1 cellular context compared by ENCODE assay signal in the genomic region with DNA sequence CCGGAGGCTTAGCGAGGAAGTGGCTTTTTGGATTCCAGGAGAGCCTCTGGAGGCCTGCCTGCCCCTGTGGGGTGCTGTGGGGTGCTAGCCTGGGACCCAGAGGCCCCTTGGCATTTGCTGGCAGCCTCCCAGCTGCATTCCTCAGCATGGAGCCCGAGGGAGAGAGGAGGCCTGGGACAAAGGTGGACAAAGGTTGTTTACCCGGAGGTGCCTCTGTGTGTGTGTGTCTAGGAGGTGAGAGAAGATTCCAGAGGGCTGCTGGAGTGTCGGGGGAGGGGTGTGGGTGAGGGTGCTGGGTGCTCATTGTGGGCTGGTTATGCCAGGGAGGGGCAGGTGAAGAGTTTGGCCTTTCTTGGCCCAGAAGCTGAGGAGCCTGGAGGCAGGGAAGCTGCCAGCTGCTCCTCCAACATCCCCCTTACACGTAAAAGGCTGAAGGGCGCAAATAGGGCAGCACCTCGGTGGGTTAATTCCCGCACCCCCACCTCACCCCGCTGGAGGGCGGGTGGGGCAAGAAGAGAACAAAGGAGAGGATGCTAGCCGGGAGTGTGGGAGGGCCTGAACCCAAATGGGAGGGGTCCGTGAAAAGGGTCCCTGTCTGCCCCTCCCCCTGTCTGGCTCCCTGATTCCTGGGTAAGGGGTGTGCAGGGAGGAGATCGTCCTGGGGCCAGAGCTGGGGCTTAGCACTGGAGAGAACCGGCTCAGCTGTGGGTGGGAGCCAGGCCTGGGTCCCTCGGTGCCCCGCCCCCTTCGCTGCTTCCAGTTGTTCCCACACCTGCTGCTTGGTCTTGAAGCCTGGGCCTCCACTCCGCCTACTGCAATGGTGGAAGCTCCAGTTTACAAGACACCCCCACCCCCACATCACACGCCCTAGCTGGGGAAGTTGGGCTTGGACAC.
TF ChIP-seq lines count a peak whose summit lies in the region.

No MANE protein-coding gene starts in this region.

TF ChIP-seq in HepG2, 621 proteins besides CTCF, POLR2A, EP300 and RAD21 (continued from another document and continues in another):
- TF ChIP-seq, protein P1, sequence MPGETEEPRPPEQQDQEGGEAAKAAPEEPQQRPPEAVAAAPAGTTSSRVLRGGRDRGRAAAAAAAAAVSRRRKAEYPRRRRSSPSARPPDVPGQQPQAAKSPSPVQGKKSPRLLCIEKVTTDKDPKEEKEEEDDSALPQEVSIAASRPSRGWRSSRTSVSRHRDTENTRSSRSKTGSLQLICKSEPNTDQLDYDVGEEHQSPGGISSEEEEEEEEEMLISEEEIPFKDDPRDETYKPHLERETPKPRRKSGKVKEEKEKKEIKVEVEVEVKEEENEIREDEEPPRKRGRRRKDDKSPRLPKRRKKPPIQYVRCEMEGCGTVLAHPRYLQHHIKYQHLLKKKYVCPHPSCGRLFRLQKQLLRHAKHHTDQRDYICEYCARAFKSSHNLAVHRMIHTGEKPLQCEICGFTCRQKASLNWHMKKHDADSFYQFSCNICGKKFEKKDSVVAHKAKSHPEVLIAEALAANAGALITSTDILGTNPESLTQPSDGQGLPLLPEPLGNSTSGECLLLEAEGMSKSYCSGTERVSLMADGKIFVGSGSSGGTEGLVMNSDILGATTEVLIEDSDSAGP (CRISPR knock-in tag; IDR thresholded peaks at IDR 0.05; ENCODE audit: borderline replicate concordance): no peak; the same call in 1 of the 2 replicates
- TF ChIP-seq MEF2D (CRISPR knock-in tag; IDR thresholded peaks at IDR 0.05) (peak; percentile 79; the same call in 1 of the 2 replicates), DNMT1 (CRISPR knock-in tag; IDR thresholded peaks at IDR 0.05) (0 out of 2 replicates have a peak, but pooled peaks have one; percentile 13), BORCS8-MEF2B (CRISPR knock-in tag; IDR thresholded peaks at IDR 0.05) (peak; percentile 67; the same call in 1 of the 2 replicates), MED13 (CRISPR knock-in tag; IDR thresholded peaks at IDR 0.05) (peak; percentile 29; the same call in 1 of the 2 replicates), TCF7L2 (IDR thresholded peaks at IDR 0.05; ENCODE audit: low read depth, low read length) (no peak), ZC3H13 (CRISPR knock-in tag; IDR thresholded peaks at IDR 0.05) (peak; percentile 96), SCMH1 (CRISPR knock-in tag; IDR thresholded peaks at IDR 0.05; ENCODE audit: borderline replicate concordance) (no peak), SAP130 (CRISPR knock-in tag; IDR thresholded peaks at IDR 0.05; ENCODE audit: low read depth) (peak; percentile 76), SOX13 (IDR thresholded peaks at IDR 0.05) (peak; percentile 82), SOX13 (CRISPR knock-in tag; conservative IDR thresholded peaks at IDR 0.05 in 1 of 2, IDR thresholded peaks at IDR 0.05 in 1 of 2) (peak in 1 of 2 experiments; percentile 89; a peak in 2 of 4 replicates), HNRNPUL1 (IDR thresholded peaks at IDR 0.05; ENCODE audit: low read depth, low read length) (no peak), NFIC (IDR thresholded peaks at IDR 0.05; ENCODE audit: low read length) (peak; percentile 82), ZFP36 (IDR thresholded peaks at IDR 0.05; ENCODE audit: borderline replicate concordance, low read depth, low read length, partially characterized antibody) (no peak), ERF (CRISPR knock-in tag; IDR thresholded peaks at IDR 0.05) (peak; percentile 90), NFRKB (IDR thresholded peaks at IDR 0.05) (no peak), ZNF724P (CRISPR knock-in tag; IDR thresholded peaks at IDR 0.05; ENCODE audit: borderline replicate concordance) (no peak; the same call in 1 of the 2 replicates), RBM39 (IDR thresholded peaks at IDR 0.05; ENCODE audit: low read depth, low read length, poor library complexity, severe bottlenecking) (no peak), AKAP8 (CRISPR knock-in tag; IDR thresholded peaks at IDR 0.05) (peak; percentile 91; the same call in 1 of the 2 replicates), ZNF737 (CRISPR knock-in tag; IDR thresholded peaks at IDR 0.05; ENCODE audit: borderline replicate concordance) (peak; percentile 73; the same call in 1 of the 2 replicates), ZNF20 (CRISPR knock-in tag; IDR thresholded peaks at IDR 0.05) (no peak), KLF9 (CRISPR knock-in tag; IDR thresholded peaks at IDR 0.05; ENCODE audit: low read depth) (peak; percentile 77), NR2C2 (CRISPR knock-in tag; IDR thresholded peaks at IDR 0.05; ENCODE audit: borderline replicate concordance) (no peak), PHF8 (CRISPR knock-in tag; IDR thresholded peaks at IDR 0.05) (no peak), SP5 (CRISPR knock-in tag; IDR thresholded peaks at IDR 0.05; ENCODE audit: borderline replicate concordance, low read depth) (peak; percentile 87; the same call in 1 of the 2 replicates), CCDC6 (CRISPR knock-in tag; IDR thresholded peaks at IDR 0.05) (no peak; the same call in 1 of the 2 replicates), ZBTB20 (CRISPR knock-in tag; IDR thresholded peaks at IDR 0.05; ENCODE audit: borderline replicate concordance, low read depth) (peak; percentile 73; the same call in 1 of the 2 replicates), ZBTB38 (CRISPR knock-in tag; IDR thresholded peaks at IDR 0.05) (no peak), KAT7 (CRISPR knock-in tag; IDR thresholded peaks at IDR 0.05; ENCODE audit: borderline replicate concordance) (no peak), ZFP82 (CRISPR knock-in tag; IDR thresholded peaks at IDR 0.05; ENCODE audit: borderline replicate concordance) (0 out of 2 replicates have a peak, but pooled peaks have one; percentile 2), CC2D1A (CRISPR knock-in tag; IDR thresholded peaks at IDR 0.05) (0 out of 2 replicates have a peak, but pooled peaks have one; percentile 21), HOXD1 (CRISPR knock-in tag; IDR thresholded peaks at IDR 0.05) (no peak), RARG (CRISPR knock-in tag; IDR thresholded peaks at IDR 0.05; ENCODE audit: low read depth) (no peak), EZH2 (conservative IDR thresholded peaks at IDR 0.05; ENCODE audit: low read depth, low read length) (no peak), ZNF138 (CRISPR knock-in tag; IDR thresholded peaks at IDR 0.05; ENCODE audit: low read depth) (no peak)
- TF ChIP-seq, protein P2, sequence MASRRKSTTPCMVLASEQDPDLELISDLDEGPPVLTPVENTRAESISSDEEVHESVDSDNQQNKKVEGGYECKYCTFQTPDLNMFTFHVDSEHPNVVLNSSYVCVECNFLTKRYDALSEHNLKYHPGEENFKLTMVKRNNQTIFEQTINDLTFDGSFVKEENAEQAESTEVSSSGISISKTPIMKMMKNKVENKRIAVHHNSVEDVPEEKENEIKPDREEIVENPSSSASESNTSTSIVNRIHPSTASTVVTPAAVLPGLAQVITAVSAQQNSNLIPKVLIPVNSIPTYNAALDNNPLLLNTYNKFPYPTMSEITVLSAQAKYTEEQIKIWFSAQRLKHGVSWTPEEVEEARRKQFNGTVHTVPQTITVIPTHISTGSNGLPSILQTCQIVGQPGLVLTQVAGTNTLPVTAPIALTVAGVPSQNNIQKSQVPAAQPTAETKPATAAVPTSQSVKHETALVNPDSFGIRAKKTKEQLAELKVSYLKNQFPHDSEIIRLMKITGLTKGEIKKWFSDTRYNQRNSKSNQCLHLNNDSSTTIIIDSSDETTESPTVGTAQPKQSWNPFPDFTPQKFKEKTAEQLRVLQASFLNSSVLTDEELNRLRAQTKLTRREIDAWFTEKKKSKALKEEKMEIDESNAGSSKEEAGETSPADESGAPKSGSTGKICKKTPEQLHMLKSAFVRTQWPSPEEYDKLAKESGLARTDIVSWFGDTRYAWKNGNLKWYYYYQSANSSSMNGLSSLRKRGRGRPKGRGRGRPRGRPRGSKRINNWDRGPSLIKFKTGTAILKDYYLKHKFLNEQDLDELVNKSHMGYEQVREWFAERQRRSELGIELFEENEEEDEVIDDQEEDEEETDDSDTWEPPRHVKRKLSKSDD (CRISPR knock-in tag; IDR thresholded peaks at IDR 0.05; ENCODE audit: low read depth): peak; percentile 52; the same call in 1 of the 2 replicates
- TF ChIP-seq, protein P3, sequence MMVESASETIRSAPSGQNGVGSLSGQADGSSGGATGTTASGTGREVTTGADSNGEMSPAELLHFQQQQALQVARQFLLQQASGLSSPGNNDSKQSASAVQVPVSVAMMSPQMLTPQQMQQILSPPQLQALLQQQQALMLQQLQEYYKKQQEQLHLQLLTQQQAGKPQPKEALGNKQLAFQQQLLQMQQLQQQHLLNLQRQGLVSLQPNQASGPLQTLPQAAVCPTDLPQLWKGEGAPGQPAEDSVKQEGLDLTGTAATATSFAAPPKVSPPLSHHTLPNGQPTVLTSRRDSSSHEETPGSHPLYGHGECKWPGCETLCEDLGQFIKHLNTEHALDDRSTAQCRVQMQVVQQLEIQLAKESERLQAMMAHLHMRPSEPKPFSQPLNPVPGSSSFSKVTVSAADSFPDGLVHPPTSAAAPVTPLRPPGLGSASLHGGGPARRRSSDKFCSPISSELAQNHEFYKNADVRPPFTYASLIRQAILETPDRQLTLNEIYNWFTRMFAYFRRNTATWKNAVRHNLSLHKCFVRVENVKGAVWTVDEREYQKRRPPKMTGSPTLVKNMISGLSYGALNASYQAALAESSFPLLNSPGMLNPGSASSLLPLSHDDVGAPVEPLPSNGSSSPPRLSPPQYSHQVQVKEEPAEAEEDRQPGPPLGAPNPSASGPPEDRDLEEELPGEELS (CRISPR knock-in tag; IDR thresholded peaks at IDR 0.05): peak; percentile 93
- TF ChIP-seq, protein P4, sequence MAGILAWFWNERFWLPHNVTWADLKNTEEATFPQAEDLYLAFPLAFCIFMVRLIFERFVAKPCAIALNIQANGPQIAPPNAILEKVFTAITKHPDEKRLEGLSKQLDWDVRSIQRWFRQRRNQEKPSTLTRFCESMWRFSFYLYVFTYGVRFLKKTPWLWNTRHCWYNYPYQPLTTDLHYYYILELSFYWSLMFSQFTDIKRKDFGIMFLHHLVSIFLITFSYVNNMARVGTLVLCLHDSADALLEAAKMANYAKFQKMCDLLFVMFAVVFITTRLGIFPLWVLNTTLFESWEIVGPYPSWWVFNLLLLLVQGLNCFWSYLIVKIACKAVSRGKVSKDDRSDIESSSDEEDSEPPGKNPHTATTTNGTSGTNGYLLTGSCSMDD (CRISPR knock-in tag; IDR thresholded peaks at IDR 0.05): no peak
- TF ChIP-seq, protein P5, sequence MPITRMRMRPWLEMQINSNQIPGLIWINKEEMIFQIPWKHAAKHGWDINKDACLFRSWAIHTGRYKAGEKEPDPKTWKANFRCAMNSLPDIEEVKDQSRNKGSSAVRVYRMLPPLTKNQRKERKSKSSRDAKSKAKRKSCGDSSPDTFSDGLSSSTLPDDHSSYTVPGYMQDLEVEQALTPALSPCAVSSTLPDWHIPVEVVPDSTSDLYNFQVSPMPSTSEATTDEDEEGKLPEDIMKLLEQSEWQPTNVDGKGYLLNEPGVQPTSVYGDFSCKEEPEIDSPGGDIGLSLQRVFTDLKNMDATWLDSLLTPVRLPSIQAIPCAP (CRISPR knock-in tag; IDR thresholded peaks at IDR 0.05; ENCODE audit: low read depth): no peak
- TF ChIP-seq, protein P6, sequence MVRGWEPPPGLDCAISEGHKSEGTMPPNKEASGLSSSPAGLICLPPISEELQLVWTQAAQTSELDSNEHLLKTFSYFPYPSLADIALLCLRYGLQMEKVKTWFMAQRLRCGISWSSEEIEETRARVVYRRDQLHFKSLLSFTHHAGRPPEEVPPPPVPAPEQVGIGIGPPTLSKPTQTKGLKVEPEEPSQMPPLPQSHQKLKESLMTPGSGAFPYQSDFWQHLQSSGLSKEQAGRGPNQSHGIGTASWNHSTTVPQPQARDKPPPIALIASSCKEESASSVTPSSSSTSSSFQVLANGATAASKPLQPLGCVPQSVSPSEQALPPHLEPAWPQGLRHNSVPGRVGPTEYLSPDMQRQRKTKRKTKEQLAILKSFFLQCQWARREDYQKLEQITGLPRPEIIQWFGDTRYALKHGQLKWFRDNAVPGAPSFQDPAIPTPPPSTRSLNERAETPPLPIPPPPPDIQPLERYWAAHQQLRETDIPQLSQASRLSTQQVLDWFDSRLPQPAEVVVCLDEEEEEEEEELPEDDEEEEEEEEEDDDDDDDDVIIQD (CRISPR knock-in tag; IDR thresholded peaks at IDR 0.05; ENCODE audit: low read depth): peak; percentile 68
- TF ChIP-seq, protein P7, sequence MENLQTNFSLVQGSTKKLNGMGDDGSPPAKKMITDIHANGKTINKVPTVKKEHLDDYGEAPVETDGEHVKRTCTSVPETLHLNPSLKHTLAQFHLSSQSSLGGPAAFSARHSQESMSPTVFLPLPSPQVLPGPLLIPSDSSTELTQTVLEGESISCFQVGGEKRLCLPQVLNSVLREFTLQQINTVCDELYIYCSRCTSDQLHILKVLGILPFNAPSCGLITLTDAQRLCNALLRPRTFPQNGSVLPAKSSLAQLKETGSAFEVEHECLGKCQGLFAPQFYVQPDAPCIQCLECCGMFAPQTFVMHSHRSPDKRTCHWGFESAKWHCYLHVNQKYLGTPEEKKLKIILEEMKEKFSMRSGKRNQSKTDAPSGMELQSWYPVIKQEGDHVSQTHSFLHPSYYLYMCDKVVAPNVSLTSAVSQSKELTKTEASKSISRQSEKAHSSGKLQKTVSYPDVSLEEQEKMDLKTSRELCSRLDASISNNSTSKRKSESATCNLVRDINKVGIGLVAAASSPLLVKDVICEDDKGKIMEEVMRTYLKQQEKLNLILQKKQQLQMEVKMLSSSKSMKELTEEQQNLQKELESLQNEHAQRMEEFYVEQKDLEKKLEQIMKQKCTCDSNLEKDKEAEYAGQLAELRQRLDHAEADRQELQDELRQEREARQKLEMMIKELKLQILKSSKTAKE (CRISPR knock-in tag; IDR thresholded peaks at IDR 0.05; ENCODE audit: borderline replicate concordance): peak; percentile 85; the same call in 1 of the 2 replicates
- TF ChIP-seq, protein P8, sequence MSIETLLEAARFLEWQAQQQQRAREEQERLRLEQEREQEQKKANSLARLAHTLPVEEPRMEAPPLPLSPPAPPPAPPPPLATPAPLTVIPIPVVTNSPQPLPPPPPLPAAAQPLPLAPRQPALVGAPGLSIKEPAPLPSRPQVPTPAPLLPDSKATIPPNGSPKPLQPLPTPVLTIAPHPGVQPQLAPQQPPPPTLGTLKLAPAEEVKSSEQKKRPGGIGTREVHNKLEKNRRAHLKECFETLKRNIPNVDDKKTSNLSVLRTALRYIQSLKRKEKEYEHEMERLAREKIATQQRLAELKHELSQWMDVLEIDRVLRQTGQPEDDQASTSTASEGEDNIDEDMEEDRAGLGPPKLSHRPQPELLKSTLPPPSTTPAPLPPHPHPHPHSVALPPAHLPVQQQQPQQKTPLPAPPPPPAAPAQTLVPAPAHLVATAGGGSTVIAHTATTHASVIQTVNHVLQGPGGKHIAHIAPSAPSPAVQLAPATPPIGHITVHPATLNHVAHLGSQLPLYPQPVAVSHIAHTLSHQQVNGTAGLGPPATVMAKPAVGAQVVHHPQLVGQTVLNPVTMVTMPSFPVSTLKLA (IDR thresholded peaks at IDR 0.05): no peak
- TF ChIP-seq, protein P9, sequence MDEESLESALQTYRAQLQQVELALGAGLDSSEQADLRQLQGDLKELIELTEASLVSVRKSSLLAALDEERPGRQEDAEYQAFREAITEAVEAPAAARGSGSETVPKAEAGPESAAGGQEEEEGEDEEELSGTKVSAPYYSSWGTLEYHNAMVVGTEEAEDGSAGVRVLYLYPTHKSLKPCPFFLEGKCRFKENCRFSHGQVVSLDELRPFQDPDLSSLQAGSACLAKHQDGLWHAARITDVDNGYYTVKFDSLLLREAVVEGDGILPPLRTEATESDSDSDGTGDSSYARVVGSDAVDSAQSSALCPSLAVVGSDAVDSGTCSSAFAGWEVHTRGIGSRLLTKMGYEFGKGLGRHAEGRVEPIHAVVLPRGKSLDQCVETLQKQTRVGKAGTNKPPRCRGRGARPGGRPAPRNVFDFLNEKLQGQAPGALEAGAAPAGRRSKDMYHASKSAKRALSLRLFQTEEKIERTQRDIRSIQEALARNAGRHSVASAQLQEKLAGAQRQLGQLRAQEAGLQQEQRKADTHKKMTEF (CRISPR knock-in tag; IDR thresholded peaks at IDR 0.05): peak; percentile 69
